16 cellular contexts compared by ENCODE assay signal in the genomic region with DNA sequence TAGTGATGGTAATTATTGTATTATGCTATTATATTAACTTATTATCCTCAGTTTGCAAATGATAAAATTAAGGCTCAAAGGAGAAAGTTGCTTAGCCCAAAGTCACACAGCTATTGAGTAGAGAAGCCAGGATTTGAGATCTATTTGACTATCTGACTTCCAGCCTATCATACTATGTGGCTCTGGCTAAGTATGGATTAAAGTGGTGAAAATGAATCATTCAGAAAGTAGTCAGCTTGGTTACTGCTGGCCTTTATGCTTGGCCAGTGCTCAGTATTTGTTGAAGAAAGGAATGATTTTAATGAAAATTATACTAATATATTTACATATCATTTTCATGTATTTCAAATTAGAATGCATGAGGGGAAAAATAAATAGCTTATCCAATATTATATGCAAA.
DNase-seq lines count a peak whose midpoint lies in the region; ATAC-seq, FAIRE-seq and TF ChIP-seq lines count a peak whose summit lies in the region.
"Had no signal": no experiment of that assay in that cellular context is flagged by ENCODE, and none has a peak within 500 bp of the region (broad histone marks: within the 10 kb centered on the region; RNA-seq: fewer than 3 reads in every experiment).

No MANE protein-coding gene starts in this region.

- H3K27me3 ChIP-seq in astrocyte (ENCODE audit: insufficient read depth, low read length) (no peaks in the 10 kb centered on the region), left lung (no peaks in the 10 kb centered on the region)

- H3K27me3 Mint-ChIP-seq in astrocyte (ENCODE audit: low read depth, unreplicated experiment) = no peaks in the 10 kb centered on the region
- H3K27me3 Mint-ChIP-seq: IgD-negative memory B cell had no signal

- no peak overlapping the region for H3K4me3 Mint-ChIP-seq in astrocyte (ENCODE audit: unreplicated experiment)
- H3K4me3 Mint-ChIP-seq: IgD-negative memory B cell had no signal

- H3K27ac Mint-ChIP-seq in astrocyte (ENCODE audit: unreplicated experiment) = no peak overlapping the region
- H3K27ac Mint-ChIP-seq: IgD-negative memory B cell had no signal

- H3K36me3 ChIP-seq in astrocyte (ENCODE audit: insufficient read depth, low read length) (no peaks in the 10 kb centered on the region), left lung (no peaks in the 10 kb centered on the region)
- H3K36me3 ChIP-seq: HAP-1 had no signal

- H3K4me2 ChIP-seq in astrocyte (ENCODE audit: low read length) = no peak overlapping the region

- H3K4me3 ChIP-seq in astrocyte (ENCODE audit: insufficient read depth, low read depth, low read length) (no peak overlapping the region), left lung (no peak overlapping the region)
- H3K4me3 ChIP-seq: HAP-1 had no signal

- peak; percentile 20 for ATAC-seq in left lung
- no peak for ATAC-seq in GM18907 (IDR thresholded peaks at IDR 0.05; ENCODE audit: unreplicated experiment)
- ATAC-seq: Right ventricle myocardium inferior had no signal

- TF ChIP-seq CTCF in astrocyte (IDR thresholded peaks at IDR 0.05; ENCODE audit: insufficient read depth, low read depth, low read length) (no peak), left lung (IDR thresholded peaks at IDR 0.05) (no peak)

- peaks cover 35% of the 10 kb centered on the region for H3K4me1 ChIP-seq in astrocyte (ENCODE audit: insufficient read depth, low read length)
- H3K4me1 ChIP-seq in left lung = peaks cover 4 to 5% of the 10 kb centered on the region in 2 donors
- H3K4me1 ChIP-seq: HAP-1 had no signal

- H3K9me3 ChIP-seq in astrocyte (ENCODE audit: insufficient read depth, low read depth, low read length) = no peaks in the 10 kb centered on the region
- no peaks in the 10 kb centered on the region for H3K9me3 ChIP-seq in left lung
- H3K9me3 ChIP-seq: HAP-1 had no signal

- peaks cover 38% of the 10 kb centered on the region for H3K4me1 Mint-ChIP-seq in astrocyte (ENCODE audit: low read depth, unreplicated experiment)
- H3K4me1 Mint-ChIP-seq: IgD-negative memory B cell had no signal

- no peaks in the 10 kb centered on the region for H3K9me3 Mint-ChIP-seq in astrocyte (ENCODE audit: unreplicated experiment)

- DNase-seq in AG08395 (ENCODE audit: low spot score) = peak; percentile 48
- DNase-seq in HCEC 1CT = peak; percentile 11
- DNase-seq in astrocyte (ENCODE audit: low read depth) = peak; percentile 55
- no peak for DNase-seq in left lung
- no peak for DNase-seq in LoVo (ENCODE audit: low spot score)
- no peak for DNase-seq in kidney glomerular epithelial cell (lab: John Stamatoyannopoulos, UW)
- DNase-seq in NCI-H345 treated with DMSO at 0.1 percent for 48 hours (lab: John Stamatoyannopoulos, UW; ENCODE audit: unreplicated experiment) = no peak
- DNase-seq: COR-L47, Kasumi-1, NCI-H1105 treated with DMSO at 0.1 percent for 48 hours, NCI-H187 treated with DMSO at 0.1 percent for 48 hours had no signal

- intact Hi-C loops in left lung (cut with DNase I) = no loop called here

- no peak overlapping the region for H2AFZ ChIP-seq in astrocyte (ENCODE audit: low read depth, low read length)

- H3K9ac ChIP-seq in astrocyte (ENCODE audit: low read length) = no peak overlapping the region

- peaks cover 3% of the 10 kb centered on the region for H4K20me1 ChIP-seq in astrocyte (ENCODE audit: insufficient read depth, low read length)

- no peaks in the 10 kb centered on the region for H3K79me2 ChIP-seq in astrocyte (ENCODE audit: insufficient read depth, low read length)

- FAIRE-seq in astrocyte (lab: Jason Lieb, UNC) = no peak

- H3K27ac ChIP-seq in astrocyte (ENCODE audit: low read depth, low read length) (no peak overlapping the region), left lung (peak overlapping the region in 1 of 2 donors; percentile 14)
- H3K27ac ChIP-seq: C4-2B had no signal

- peaks cover 8% of the 10 kb centered on the region for H3K36me3 Mint-ChIP-seq in astrocyte (ENCODE audit: low read depth, unreplicated experiment)
- H3K36me3 Mint-ChIP-seq: IgD-negative memory B cell had no signal

Comparison
In these comparisons a context has a peak if more than half of its experiments do, and no peak if none do; other contexts are left out.
1. DNase-seq: peak in AG08395 (single experiment), HCEC 1CT (single experiment) and astrocyte (single experiment); none in left lung (0 of 2), LoVo (single experiment), kidney glomerular epithelial cell (single experiment) and NCI-H345 treated with DMSO at 0.1 percent for 48 hours (single experiment).